ENCODE assay signal across 19 cellular contexts in the genomic region with DNA sequence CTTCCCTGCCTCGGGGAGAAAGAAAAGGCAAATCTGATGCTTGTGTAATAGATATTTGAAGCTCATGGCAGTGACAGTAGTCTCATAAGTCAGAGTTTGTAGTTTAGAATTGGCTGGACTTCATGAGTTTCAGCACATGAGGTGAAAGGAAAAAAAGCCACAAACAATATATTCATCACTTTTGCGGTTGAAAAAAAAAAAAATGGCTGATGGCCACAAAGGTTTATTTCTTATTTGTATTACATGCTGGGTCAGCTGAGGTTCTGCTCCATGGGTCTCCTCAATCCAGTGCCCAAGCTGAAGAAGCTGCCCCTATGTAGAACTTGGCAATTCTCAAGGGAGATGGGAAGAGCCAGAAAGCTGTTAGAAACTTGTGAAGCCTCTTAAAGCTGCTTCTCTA. TPM values are rescaled to one million over a fixed set of nuclear protein-coding genes. Genes with fewer than 3 reads are reported as not detected.
DNase-seq lines count a peak whose midpoint lies in the region; ATAC-seq and TF ChIP-seq lines count a peak whose summit lies in the region.
"Had no signal": no experiment of that assay in that cellular context is flagged by ENCODE, and none has a peak within 500 bp of the region (broad histone marks: within the 10 kb centered on the region; RNA-seq: fewer than 3 reads in every experiment).

No MANE protein-coding gene starts in this region.

- H3F3A ChIP-seq in DOHH2 (ENCODE audit: control insufficient read depth, insufficient read depth), result peaks cover 16% of the 10 kb centered on the region

- no peaks in the 10 kb centered on the region for H4K20me1 ChIP-seq in DOHH2 (ENCODE audit: control insufficient read depth, insufficient read depth, low read depth, low read length)

- H3K4me2 ChIP-seq in DOHH2 (ENCODE audit: low read length), result peak overlapping the region; percentile 23; the same call in 1 of the 2 replicates

- POLR2A ChIA-PET in CD4-positive, alpha-beta T cell (lab: Charles Lee), result interaction anchor here (0.7 to 4.5 kb wide), 6 partner anchors 36 to 248 kb away, joined by 3 to 40 read pairs (median 4); partner anchors contain the start of gene PIK3CA
- POLR2A ChIA-PET in naive thymus-derived CD4-positive, alpha-beta T cell (lab: Charles Lee), result interaction anchor here (0.9 to 4.8 kb wide), 4 partner anchors 10 to 36 kb away, joined by 3 to 41 read pairs (median 4); no protein-coding TSS in a partner anchor

- peak overlapping the region; percentile 86 for H3K27ac Mint-ChIP-seq in CD4-positive, alpha-beta T cell
- H3K27ac Mint-ChIP-seq in naive thymus-derived CD4-positive, alpha-beta T cell, result peak overlapping the region in 6 of 9 donors; percentile 48 to 95 (median 75)
- H3K27ac Mint-ChIP-seq: activated T-helper 1 cell treated with anti-CD3 and anti-CD28 coated beads, Interleukin-12 subunit alpha, Interleukin-12 subunit beta, Interleukin-2, Interleukin-4 antibody, amounts not matched to agents 30 ng/mL and 10 ng/mL and 1 ng/mL, durations not matched to agents 14 hours and 24 hours and 36 hours; stimulated activated naive CD8-positive, alpha-beta T cell treated with anti-CD3 and anti-CD28 coated beads, Interleukin-15, Interleukin-2, amounts not matched to agents 100 ng/mL and 50 ng/mL, for 24 hours had no signal

- TF ChIP-seq CTCF in CD4-positive, alpha-beta T cell (IDR thresholded peaks at IDR 0.05), result no peak
- TF ChIP-seq CTCF in DOHH2 (IDR thresholded peaks at IDR 0.05; ENCODE audit: low read depth, low read length, poor library complexity, severe bottlenecking), result no peak

- peaks cover 45% of the 10 kb centered on the region for H3K4me1 ChIP-seq in DOHH2 (ENCODE audit: control insufficient read depth, low read length)
- H3K4me1 ChIP-seq in naive thymus-derived CD4-positive, alpha-beta T cell (ENCODE audit: control insufficient read depth in 2 of 2, insufficient read depth in 2 of 2, low read length in 2 of 2), result peaks cover 13 to 18% of the 10 kb centered on the region in 2 donors

- H3K27me3 Mint-ChIP-seq in CD4-positive, alpha-beta T cell, result no peaks in the 10 kb centered on the region
- no peaks in the 10 kb centered on the region for H3K27me3 Mint-ChIP-seq in naive thymus-derived CD4-positive, alpha-beta T cell
- H3K27me3 Mint-ChIP-seq: stimulated activated naive CD8-positive, alpha-beta T cell treated with anti-CD3 and anti-CD28 coated beads, Interleukin-15, Interleukin-2, amounts not matched to agents 100 ng/mL and 50 ng/mL, for 24 hours had no signal

- no peak for DNase-seq in CD4-positive, alpha-beta T cell
- DNase-seq in SK-MEL-5 (ENCODE audit: low read depth, low spot score), result peak; percentile 66
- no peak for DNase-seq in naive thymus-derived CD4-positive, alpha-beta T cell
- DNase-seq in GDM1 (lab: John Stamatoyannopoulos, UW), result no peak
- no peak for DNase-seq in superior temporal gyrus (ENCODE audit: extremely low spot score)
- DNase-seq: glutamatergic neuron; H7; kidney glomerular epithelial cell; MG63; NCI-H1417 treated with DMSO at 0.1 percent for 48 hours; NCI-H524 treated with DMSO at 0.1 percent for 48 hours; stimulated activated CD4-positive, alpha-beta T cell treated with anti-CD3 and anti-CD28 coated beads, Interleukin-4, amount 100 ng/mL, for 24 hours; tibial artery had no signal

- peaks cover 14% of the 10 kb centered on the region for H3K36me3 Mint-ChIP-seq in CD4-positive, alpha-beta T cell (ENCODE audit: low read depth)
- H3K36me3 Mint-ChIP-seq in naive thymus-derived CD4-positive, alpha-beta T cell, result peaks cover 0 to 6% (median 0%) of the 10 kb centered on the region in 5 donors

- peaks cover 55% of the 10 kb centered on the region for H3K4me1 Mint-ChIP-seq in CD4-positive, alpha-beta T cell (ENCODE audit: low read depth)
- H3K4me1 Mint-ChIP-seq in naive thymus-derived CD4-positive, alpha-beta T cell, result peaks cover 22 to 60% (median 46%) of the 10 kb centered on the region in 7 donors

- no peaks in the 10 kb centered on the region for H3K9me3 Mint-ChIP-seq in CD4-positive, alpha-beta T cell
- no peaks in the 10 kb centered on the region for H3K9me3 Mint-ChIP-seq in naive thymus-derived CD4-positive, alpha-beta T cell
- H3K9me3 Mint-ChIP-seq: activated T-helper 1 cell treated with anti-CD3 and anti-CD28 coated beads, Interleukin-12 subunit alpha, Interleukin-12 subunit beta, Interleukin-2, Interleukin-4 antibody, amounts not matched to agents 30 ng/mL and 10 ng/mL and 1 ng/mL, durations not matched to agents 14 hours and 24 hours and 36 hours; stimulated activated naive CD8-positive, alpha-beta T cell treated with anti-CD3 and anti-CD28 coated beads, Interleukin-15, Interleukin-2, amounts not matched to agents 100 ng/mL and 50 ng/mL, for 24 hours had no signal

- H3K27me3 ChIP-seq in CD4-positive, alpha-beta T cell (ENCODE audit: control insufficient read depth, insufficient read depth, low read length), result no peaks in the 10 kb centered on the region
- H3K27me3 ChIP-seq in DOHH2 (ENCODE audit: control insufficient read depth, low read length), result no peaks in the 10 kb centered on the region
- H3K27me3 ChIP-seq in naive thymus-derived CD4-positive, alpha-beta T cell (ENCODE audit: control insufficient read depth in 2 of 2, insufficient read depth in 2 of 2, low read length in 2 of 2), result no peaks in the 10 kb centered on the region
- H3K27me3 ChIP-seq: MG63, tibial artery had no signal

- H3K9me2 ChIP-seq in DOHH2 (replicated peaks; ENCODE audit: control insufficient read depth, low read length), result no peaks in the 10 kb centered on the region

- H3K36me3 ChIP-seq in DOHH2 (ENCODE audit: control insufficient read depth, low read length), result peaks cover 4% of the 10 kb centered on the region; the same call in 1 of the 2 replicates
- H3K36me3 ChIP-seq in naive thymus-derived CD4-positive, alpha-beta T cell (ENCODE audit: control insufficient read depth in 2 of 3, insufficient read depth in 3 of 3, low read length in 3 of 3), result no peaks in the 10 kb centered on the region
- H3K36me3 ChIP-seq: MG63, tibial artery had no signal

- in situ Hi-C loops in SK-MEL-5 (cut with HindIII; ENCODE audit: low pct_unique_long_range_greater_than_20kb, low sequenced_read_pairs), result no loop called here

- peak overlapping the region; percentile 54 for H3K4me3 Mint-ChIP-seq in CD4-positive, alpha-beta T cell
- H3K4me3 Mint-ChIP-seq in naive thymus-derived CD4-positive, alpha-beta T cell, result peak overlapping the region in 6 of 10 donors; percentile 5 to 97 (median 54)

- peaks cover 27% of the 10 kb centered on the region for H3K79me2 ChIP-seq in DOHH2 (ENCODE audit: control insufficient read depth, low read length)

- ATAC-seq in CD4-positive, alpha-beta T cell (ENCODE audit: poor library complexity), result no peak
- ATAC-seq in naive thymus-derived CD4-positive, alpha-beta T cell, result no peak
- ATAC-seq in GM21367 (IDR thresholded peaks at IDR 0.05; ENCODE audit: unreplicated experiment), result no peak

- intact Hi-C loops in CD4-positive, alpha-beta T cell (cut with DNase I, micrococcal nuclease), result loop anchor here (2.0 to 5.0 kb wide), 3 partner anchors 37 to 73 kb away; no protein-coding TSS in a partner anchor
- intact Hi-C loops in naive thymus-derived CD4-positive, alpha-beta T cell (cut with micrococcal nuclease), result loop anchor here (1.0 to 5.0 kb wide), 3 partner anchors 8 to 1838 kb away; partner anchors contain the start of genes FXR1 (in 1 of the 2) and USP13 (in 1 of the 2)

- CTCF ChIA-PET in CD4-positive, alpha-beta T cell (lab: Charles Lee), result no interaction called here
- CTCF ChIA-PET in naive thymus-derived CD4-positive, alpha-beta T cell (lab: Charles Lee), result interaction anchor here (0.6 to 2.7 kb wide), 5 partner anchors 38 to 1995 kb away, joined by 3 to 9 read pairs (median 3); no protein-coding TSS in a partner anchor

- H3K4me3 ChIP-seq in DOHH2 (ENCODE audit: low read length), result no peak overlapping the region
- H3K4me3 ChIP-seq in naive thymus-derived CD4-positive, alpha-beta T cell (ENCODE audit: low read length), result no peak overlapping the region
- H3K4me3 ChIP-seq: lung, MG63, tibial artery had no signal

- no peaks in the 10 kb centered on the region for H3K9me3 ChIP-seq in CD4-positive, alpha-beta T cell (ENCODE audit: control insufficient read depth, low read length)
- H3K9me3 ChIP-seq in DOHH2 (ENCODE audit: control insufficient read depth, insufficient read depth, low read length), result no peaks in the 10 kb centered on the region
- H3K9me3 ChIP-seq in naive thymus-derived CD4-positive, alpha-beta T cell (ENCODE audit: control insufficient read depth in 2 of 3, low read length in 3 of 3), result no peaks in the 10 kb centered on the region
- H3K9me3 ChIP-seq: MG63, tibial artery had no signal

- no peak overlapping the region for H3K27ac ChIP-seq in CD4-positive, alpha-beta T cell (ENCODE audit: low read depth, low read length)
- no peak overlapping the region for H3K27ac ChIP-seq in DOHH2 (ENCODE audit: low read depth, low read length)
- H3K27ac ChIP-seq in naive thymus-derived CD4-positive, alpha-beta T cell (ENCODE audit: low read depth, low read length), result no peak overlapping the region
- H3K27ac ChIP-seq: HL-60, tibial artery had no signal

RNA-seq across cellular contexts. Expression of gene ZMAT3, which starts 2.2 kb away (rescaled TPM):
- total RNA-seq in CD4-positive, alpha-beta T cell, result 10 to 100 TPM; 10.2 to 13.0 TPM
- total RNA-seq in SK-MEL-5 (2014; rRNA removed; shearing (Covaris generic)), result 12.2 and 13.2 TPM in 2 replicates
- 24.2 and 36.7 TPM in 2 replicates for polyA plus RNA-seq in SK-MEL-5 (2015; cell fraction: cytosol; rRNA removed)
- polyA plus RNA-seq in SK-MEL-5 (2015; cell fraction: nucleus; rRNA removed), result 9.9 and 13.8 TPM in 2 replicates
- total RNA-seq in naive thymus-derived CD4-positive, alpha-beta T cell, result 10 to 100 TPM; 20.6 to 23.7 (median 21.7) TPM
- polyA plus RNA-seq in naive thymus-derived CD4-positive, alpha-beta T cell, result 10 to 100 TPM; 16.7 to 26.0 TPM
